ENCODE assay signal across 1 cellular context in genomic region chr3:17771177-17772048, GRCh38.
TF ChIP-seq lines count a peak whose summit lies in the region.

No MANE protein-coding gene starts in this region.

TF ChIP-seq in K562, 482 proteins besides CTCF, POLR2A, EP300 and RAD21 (continued from another document and continues in another):
- TF ChIP-seq CREB5 (CRISPR knock-in tag; IDR thresholded peaks at IDR 0.05): no peak
- TF ChIP-seq GABPB1 (CRISPR knock-in tag; IDR thresholded peaks at IDR 0.05): no peak
- no peak for TF ChIP-seq STAT6 (CRISPR knock-in tag; IDR thresholded peaks at IDR 0.05)
- TF ChIP-seq SMAD1 (IDR thresholded peaks at IDR 0.05; ENCODE audit: low read depth, low read length, partially characterized antibody): no peak
- TF ChIP-seq FOXP4 (CRISPR knock-in tag; IDR thresholded peaks at IDR 0.05; ENCODE audit: borderline replicate concordance): no peak
- 0 out of 2 replicates have a peak, but pooled peaks have one; percentile 60 for TF ChIP-seq ELK3 (CRISPR knock-in tag; IDR thresholded peaks at IDR 0.05)
- TF ChIP-seq ZNF778 (CRISPR knock-in tag; IDR thresholded peaks at IDR 0.05): no peak
- TF ChIP-seq HLTF (IDR thresholded peaks at IDR 0.05): 0 out of 2 replicates have a peak, but pooled peaks have one; percentile 5
- no peak for TF ChIP-seq TEAD2 (tag; IDR thresholded peaks at IDR 0.05)
- TF ChIP-seq CREB3 (tag; conservative IDR thresholded peaks at IDR 0.05; ENCODE audit: low read depth): no peak
- no peak for TF ChIP-seq TFE3 (CRISPR knock-in tag; IDR thresholded peaks at IDR 0.05)
- peak; percentile 67; the same call in 1 of the 2 replicates for TF ChIP-seq CC2D1A (IDR thresholded peaks at IDR 0.05)
- no peak for TF ChIP-seq ZBTB33 (CRISPR knock-in tag; IDR thresholded peaks at IDR 0.05)
- TF ChIP-seq CBX1 (IDR thresholded peaks at IDR 0.05; ENCODE audit: low read depth): no peak
- TF ChIP-seq CCAR2 (IDR thresholded peaks at IDR 0.05; ENCODE audit: low read depth, low read length): no peak
- TF ChIP-seq RBM15 (IDR thresholded peaks at IDR 0.05; ENCODE audit: insufficient read depth, low read length): no peak
- TF ChIP-seq HMBOX1 (IDR thresholded peaks at IDR 0.05): peak; percentile 96
- no peak for TF ChIP-seq ZNF184 (CRISPR knock-in tag; IDR thresholded peaks at IDR 0.05)
- no peak for TF ChIP-seq ZNF232 (CRISPR knock-in tag; IDR thresholded peaks at IDR 0.05)
- TF ChIP-seq ZSCAN29 (IDR thresholded peaks at IDR 0.05): no peak
- TF ChIP-seq RFX1 (IDR thresholded peaks at IDR 0.05): peak; percentile 3; the same call in 1 of the 2 replicates
- TF ChIP-seq BRF1 (IDR thresholded peaks at IDR 0.05; ENCODE audit: borderline replicate concordance, extremely low read depth, insufficient read length): no peak
- no peak for TF ChIP-seq UBTF (IDR thresholded peaks at IDR 0.05; ENCODE audit: borderline replicate concordance in 1 of 2, low read depth in 2 of 2, low read length in 2 of 2)
- TF ChIP-seq SREBF1 (IDR thresholded peaks at IDR 0.05; ENCODE audit: borderline replicate concordance, low read depth, low read length): no peak
- no peak for TF ChIP-seq DEAF1 (CRISPR knock-in tag; IDR thresholded peaks at IDR 0.05)
- no peak for TF ChIP-seq SIRT6 (IDR thresholded peaks at IDR 0.05; ENCODE audit: low read depth, low read length)
- no peak for TF ChIP-seq HOMEZ (CRISPR knock-in tag; IDR thresholded peaks at IDR 0.05)
- TF ChIP-seq MED1 (CRISPR knock-in tag; IDR thresholded peaks at IDR 0.05; ENCODE audit: borderline replicate concordance): no peak
- no peak for TF ChIP-seq CBX8 (IDR thresholded peaks at IDR 0.05; ENCODE audit: borderline replicate concordance, extremely low read depth, low read depth, low read length, poor library complexity, severe bottlenecking)
- no peak for TF ChIP-seq ZNF408 (CRISPR knock-in tag; IDR thresholded peaks at IDR 0.05; ENCODE audit: low read depth)
- peak; percentile 76; the same call in 1 of the 2 replicates for TF ChIP-seq NBN (IDR thresholded peaks at IDR 0.05; ENCODE audit: low read depth)
- TF ChIP-seq MAFG (tag; conservative IDR thresholded peaks at IDR 0.05): peak; percentile 100
- no peak for TF ChIP-seq ZNF277 (CRISPR knock-in tag; IDR thresholded peaks at IDR 0.05; ENCODE audit: borderline replicate concordance)
- TF ChIP-seq MEF2A (IDR thresholded peaks at IDR 0.05; ENCODE audit: control insufficient read depth, low read depth, low read length): no peak
- no peak for TF ChIP-seq RBM39 (optimal IDR thresholded peaks at IDR 0.05; ENCODE audit: low read depth, low read length)
- peak; percentile 95 for TF ChIP-seq BACH1 (tag; IDR thresholded peaks at IDR 0.05)
- TF ChIP-seq ZNF197 (CRISPR knock-in tag; IDR thresholded peaks at IDR 0.05; ENCODE audit: low read depth): no peak
- TF ChIP-seq HNRNPLL (IDR thresholded peaks at IDR 0.05; ENCODE audit: low read depth, low read length, poor library complexity, severe bottlenecking): no peak
- peak; percentile 91 for TF ChIP-seq SMARCE1 (IDR thresholded peaks at IDR 0.05)
